Comparison of ENCODE assay signal across 7 cellular contexts in genomic region chr17:38509008-38509771, GRCh38.
DNase-seq lines count a peak whose midpoint lies in the region; TF ChIP-seq lines count a peak whose summit lies in the region.

No MANE protein-coding gene starts in this region.

- 76 to 84% methylated on average over 21 to 26 of the region's 26 CpGs for WGBS in GM23248 (ENCODE audit: low coverage in 1 of 2, low lambda C conversion rate in 2 of 2, missing lambda C conversion rate in 2 of 2), 2 experiments

- H3K79me2 ChIP-seq in GM23248 (ENCODE audit: insufficient read depth): no peaks in the 10 kb centered on the region

- H2AFZ ChIP-seq in GM23248: no peak overlapping the region

- H3F3A ChIP-seq in GM23248 (ENCODE audit: insufficient read depth): peaks cover 23% of the 10 kb centered on the region

- H3K36me3 ChIP-seq in GM23248 (ENCODE audit: low read depth) (peaks cover 29% of the 10 kb centered on the region), neutrophil (no peaks in the 10 kb centered on the region)

- no peak overlapping the region for H3K4me2 ChIP-seq in GM23248 (ENCODE audit: unreplicated experiment)

- no peaks in the 10 kb centered on the region for H3K9me2 ChIP-seq in GM23248 (ENCODE audit: insufficient read depth)

- no peak overlapping the region for H3K4me3 ChIP-seq in GM23248
- no peak overlapping the region for H3K4me3 ChIP-seq in fibroblast of villous mesenchyme (ENCODE audit: low read depth, low read length)
- H3K4me3 ChIP-seq in neutrophil (ENCODE audit: low read depth in 1 of 2, low read length in 1 of 2): no peak overlapping the region

- H3K4me1 ChIP-seq in GM23248 (ENCODE audit: insufficient read depth) (peaks cover 14% of the 10 kb centered on the region), neutrophil (ENCODE audit: control insufficient read depth in 1 of 2, insufficient read depth in 1 of 2, low read depth in 1 of 2, low read length in 1 of 2) (peaks cover 4 to 9% of the 10 kb centered on the region in 2 experiments)

- H3K27me3 ChIP-seq in GM23248 (replicated peaks; ENCODE audit: insufficient read depth) (no peaks in the 10 kb centered on the region), neutrophil (peaks cover 59% of the 10 kb centered on the region)

- no peaks in the 10 kb centered on the region for H3K9me3 ChIP-seq in GM23248 (ENCODE audit: low read depth)
- no peaks in the 10 kb centered on the region for H3K9me3 ChIP-seq in neutrophil

- TF ChIP-seq CTCF in fibroblast of villous mesenchyme (IDR thresholded peaks at IDR 0.05; ENCODE audit: insufficient read depth, low read depth, low read length): peak; percentile 76
- TF ChIP-seq CTCF in neutrophil (IDR thresholded peaks at IDR 0.05): peak; percentile 33

- DNase-seq in GM23248 (peak; percentile 83), RKO (ENCODE audit: low spot score) (peak; percentile 74), fibroblast of villous mesenchyme (ENCODE audit: low read depth) (peak; percentile 90), superior temporal gyrus (ENCODE audit: extremely low spot score) (peak; percentile 84), NCI-H1417 (lab: John Stamatoyannopoulos, UW) (no peak)
- peak; percentile 58 for DNase-seq in activated T-helper 9 cell treated with anti-CD3 and anti-CD28 coated beads, Interleukin-2, amount 50 U/mL, for 16 hours (ENCODE audit: low read depth)

- H4K20me1 ChIP-seq in GM23248 (ENCODE audit: insufficient read depth): no peaks in the 10 kb centered on the region

- in situ Hi-C loops in GM23248 (cut with MboI): no loop called here

- H3K9ac ChIP-seq in GM23248: no peak overlapping the region

- H3K27ac ChIP-seq in GM23248 (no peak overlapping the region), neutrophil (no peak overlapping the region)

Comparison
In these comparisons a context has a peak if more than half of its experiments do, and no peak if none do; other contexts are left out.
1. DNase-seq: peak in GM23248 (single experiment), RKO (single experiment), activated T-helper 9 cell treated with anti-CD3 and anti-CD28 coated beads, Interleukin-2, amount 50 U/mL, for 16 hours (single experiment), fibroblast of villous mesenchyme (single experiment) and superior temporal gyrus (single experiment); none in NCI-H1417 (0 of 3).